In the genomic region with DNA sequence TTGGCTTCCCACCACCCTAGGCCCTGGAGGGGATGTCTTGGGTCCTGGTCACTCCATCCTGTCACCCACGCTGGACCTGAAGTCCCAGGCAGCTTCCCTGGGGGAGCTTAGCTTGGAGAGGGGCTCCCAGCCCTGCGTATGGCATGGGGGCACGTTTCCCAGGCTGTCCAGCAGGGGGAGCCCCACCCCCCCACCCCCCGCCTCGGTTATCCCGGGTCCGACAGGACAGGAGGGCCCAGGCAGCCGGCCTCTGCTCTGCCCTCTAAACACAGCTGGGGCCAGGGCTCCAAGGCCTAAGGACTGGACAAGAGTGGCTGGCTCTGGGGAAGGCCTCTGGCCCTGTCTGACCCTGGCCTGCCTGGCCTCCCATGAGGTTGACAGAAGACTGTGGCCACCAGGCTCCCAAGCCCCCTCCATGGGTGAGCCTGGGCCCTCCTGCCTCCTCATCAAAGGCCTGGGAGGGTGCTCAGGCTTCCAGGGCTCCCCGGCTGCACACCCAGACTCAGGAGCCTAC, we compare ENCODE assay signal across 10 cellular contexts.
DNase-seq lines count a peak whose midpoint lies in the region; ATAC-seq and TF ChIP-seq lines count a peak whose summit lies in the region.
"Had no signal": no experiment of that assay in that cellular context is flagged by ENCODE, and none has a peak within 500 bp of the region (broad histone marks: within the 10 kb centered on the region; RNA-seq: fewer than 3 reads in every experiment).

No MANE protein-coding gene starts in this region.

- no peak overlapping the region for H2AFZ ChIP-seq in PC-9

- CTCF ChIA-PET in PC-9 (lab: Charles Lee), result interaction anchor here (0.6 kb wide), 2 partner anchors 34 to 144 kb away, joined by 3 read pairs; no protein-coding TSS in a partner anchor

- H3K4me1 ChIP-seq in PC-9 (replicated peaks; ENCODE audit: insufficient read depth), result no peaks in the 10 kb centered on the region

- no peak overlapping the region for H3K4me3 Mint-ChIP-seq in activated T-helper 2 cell treated with anti-CD3 and anti-CD28 coated beads, Interferon-gamma antibody, Interleukin-2, Interleukin-4, amounts not matched to agents 10 μg/mL and 5 μg/mL and 100 μg/mL, durations not matched to agents 14 hours and 24 hours and 36 hours (ENCODE audit: low read depth)
- H3K4me3 Mint-ChIP-seq in effector memory CD8-positive, alpha-beta T cell, result no peak overlapping the region

- no peaks in the 10 kb centered on the region for H4K20me1 ChIP-seq in PC-9 (ENCODE audit: insufficient read depth)

- no peaks in the 10 kb centered on the region for H3K36me3 Mint-ChIP-seq in activated T-helper 2 cell treated with anti-CD3 and anti-CD28 coated beads, Interferon-gamma antibody, Interleukin-2, Interleukin-4, amounts not matched to agents 10 μg/mL and 5 μg/mL and 100 μg/mL, durations not matched to agents 14 hours and 24 hours and 36 hours (ENCODE audit: low read depth)
- H3K36me3 Mint-ChIP-seq in effector memory CD8-positive, alpha-beta T cell (ENCODE audit: insufficient read depth), result no peaks in the 10 kb centered on the region

- POLR2A ChIA-PET in PC-9 (lab: Charles Lee; ENCODE audit: unreplicated experiment), result no interaction called here

- TF ChIP-seq CTCF in 22Rv1 (IDR thresholded peaks at IDR 0.05) (peak; percentile 76), PC-9 (conservative IDR thresholded peaks at IDR 0.05) (peak; percentile 73)

- no peak overlapping the region for H3K27ac Mint-ChIP-seq in activated T-helper 2 cell treated with anti-CD3 and anti-CD28 coated beads, Interferon-gamma antibody, Interleukin-2, Interleukin-4, amounts not matched to agents 10 μg/mL and 5 μg/mL and 100 μg/mL, durations not matched to agents 14 hours and 24 hours and 36 hours
- no peak overlapping the region for H3K27ac Mint-ChIP-seq in effector memory CD8-positive, alpha-beta T cell

- H3F3A ChIP-seq in PC-9 (ENCODE audit: insufficient read depth, low read depth), result no peaks in the 10 kb centered on the region

- DNase-seq in GM03348 (ENCODE audit: low spot score), result peak; percentile 63
- no peak for DNase-seq in PC-9
- DNase-seq in germinal center (ENCODE audit: low spot score), result peak; percentile 69
- DNase-seq in activated gamma-delta T cell treated with Interleukin-2 at 50 U/mL for 16 hours, result no peak
- DNase-seq in activated T-helper 2 cell treated with anti-CD3 and anti-CD28 coated beads, Interferon-gamma antibody, Interleukin-2, Interleukin-4, amounts not matched to agents 10 μg/mL and 5 μg/mL and 100 μg/mL, durations not matched to agents 14 hours and 24 hours and 36 hours (ENCODE audit: low spot score), result no peak
- no peak for DNase-seq in effector memory CD8-positive, alpha-beta T cell
- DNase-seq: NCI-H526 treated with DMSO at 0.1 percent for 48 hours; stimulated activated CD4-positive, alpha-beta T cell treated with anti-CD3 and anti-CD28 coated beads, Interleukin-12 subunit alpha, Interleukin-12 subunit beta, amount 100 ng/mL, for 4 hours had no signal

- no peaks in the 10 kb centered on the region for H3K4me1 Mint-ChIP-seq in activated T-helper 2 cell treated with anti-CD3 and anti-CD28 coated beads, Interferon-gamma antibody, Interleukin-2, Interleukin-4, amounts not matched to agents 10 μg/mL and 5 μg/mL and 100 μg/mL, durations not matched to agents 14 hours and 24 hours and 36 hours (ENCODE audit: low read depth)
- no peaks in the 10 kb centered on the region for H3K4me1 Mint-ChIP-seq in effector memory CD8-positive, alpha-beta T cell (ENCODE audit: low read depth in 2 of 2)

- H3K27me3 Mint-ChIP-seq in activated T-helper 2 cell treated with anti-CD3 and anti-CD28 coated beads, Interferon-gamma antibody, Interleukin-2, Interleukin-4, amounts not matched to agents 10 μg/mL and 5 μg/mL and 100 μg/mL, durations not matched to agents 14 hours and 24 hours and 36 hours (ENCODE audit: low read depth), result peaks cover 6% of the 10 kb centered on the region
- H3K27me3 Mint-ChIP-seq in effector memory CD8-positive, alpha-beta T cell, result peaks cover 51 to 82% of the 10 kb centered on the region in 2 donors

- no peak overlapping the region for H3K4me3 ChIP-seq in PC-9

- H3K4me2 ChIP-seq in PC-9, result no peak overlapping the region

- no peak for ATAC-seq in HG02759 (IDR thresholded peaks at IDR 0.05; ENCODE audit: unreplicated experiment)
- ATAC-seq in effector memory CD8-positive, alpha-beta T cell (replicated peaks), result no peak

- no peaks in the 10 kb centered on the region for H3K79me2 ChIP-seq in PC-9 (ENCODE audit: low read depth)

- no peaks in the 10 kb centered on the region for H3K9me2 ChIP-seq in PC-9 (ENCODE audit: insufficient read depth)

- no peaks in the 10 kb centered on the region for H3K36me3 ChIP-seq in PC-9 (ENCODE audit: low read depth)

- no TSS peak for BruUV-seq in PC-9 (replicated peaks; lab: Mats Ljungman, UMichigan)

- H3K9me3 ChIP-seq in PC-9 (ENCODE audit: insufficient read depth, low read depth), result no peaks in the 10 kb centered on the region

- 0 out of 2 replicates have a peak, but pooled peaks cover 15% of the 10 kb centered on the region for H3K27me3 ChIP-seq in PC-9 (ENCODE audit: insufficient read depth, low read depth)

- H3K27ac ChIP-seq in 22Rv1 (no peak overlapping the region), PC-9 (no peak overlapping the region)

- intact Hi-C loops in PC-9 (cut with micrococcal nuclease; ENCODE audit: unreplicated experiment), result no loop called here
- intact Hi-C loops in activated T-helper 2 cell treated with anti-CD3 and anti-CD28 coated beads, Interferon-gamma antibody, Interleukin-2, Interleukin-4, amounts not matched to agents 10 μg/mL and 5 μg/mL and 100 μg/mL, durations not matched to agents 14 hours and 24 hours and 36 hours (cut with micrococcal nuclease), result no loop called here

- H3K9me3 Mint-ChIP-seq in activated T-helper 2 cell treated with anti-CD3 and anti-CD28 coated beads, Interferon-gamma antibody, Interleukin-2, Interleukin-4, amounts not matched to agents 10 μg/mL and 5 μg/mL and 100 μg/mL, durations not matched to agents 14 hours and 24 hours and 36 hours, result no peaks in the 10 kb centered on the region
- H3K9me3 Mint-ChIP-seq in effector memory CD8-positive, alpha-beta T cell, result no peaks in the 10 kb centered on the region

Comparison
In these comparisons a context has a peak if more than half of its experiments do, and no peak if none do; other contexts are left out.
1. DNase-seq: peak in GM03348 (single experiment) and germinal center (single experiment); none in PC-9 (0 of 2), activated gamma-delta T cell treated with Interleukin-2 at 50 U/mL for 16 hours (single experiment), activated T-helper 2 cell treated with anti-CD3 and anti-CD28 coated beads, Interferon-gamma antibody, Interleukin-2, Interleukin-4, amounts not matched to agents 10 μg/mL and 5 μg/mL and 100 μg/mL, durations not matched to agents 14 hours and 24 hours and 36 hours (single experiment) and effector memory CD8-positive, alpha-beta T cell (0 of 3).